Comparison of ENCODE assay signal across 20 cellular contexts in the genomic region with DNA sequence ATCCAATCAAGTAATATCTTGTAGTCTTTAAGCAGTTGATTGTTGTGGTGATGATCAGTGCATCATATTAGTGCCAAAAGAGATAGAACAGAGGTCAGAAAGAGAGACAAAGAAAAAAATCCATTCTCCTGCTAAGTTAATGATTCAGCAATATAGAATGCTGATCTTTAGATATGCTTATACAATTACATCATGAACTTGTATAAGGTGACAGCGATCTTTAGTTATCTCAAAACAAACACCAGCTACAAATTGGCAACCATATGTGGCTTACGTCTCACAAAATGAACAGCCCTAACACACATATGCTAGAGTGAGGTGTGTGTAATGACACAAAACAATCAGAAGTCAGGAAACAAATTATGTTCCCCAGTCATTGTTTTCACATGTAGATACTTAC. TPM values are rescaled to one million over a fixed set of nuclear protein-coding genes. Genes with fewer than 3 reads are reported as not detected.
"Had no signal": no experiment of that assay in that cellular context is flagged by ENCODE, and none has a peak within 500 bp of the region (broad histone marks: within the 10 kb centered on the region; RNA-seq: fewer than 3 reads in every experiment).

No MANE protein-coding gene starts in this region.

- H3K4me3 ChIP-seq: body of pancreas, PC-9 had no signal

- ATAC-seq: activated CD8-positive, alpha-beta T cell treated with anti-CD3 and anti-CD28 coated beads, Interleukin-2, amount 10 ng/mL, durations not matched to agents 7 days and 5 days; body of pancreas had no signal

- DNase-seq: activated CD4-positive, alpha-beta T cell treated with anti-CD3 and anti-CD28 coated beads for 48 hours; activated CD4-positive, alpha-beta T cell treated with anti-CD3 and anti-CD28 coated beads, Interleukin-2, amount 50 U/mL, for 4 hours; activated CD4-positive, CD25-positive, alpha-beta regulatory T cell treated with anti-CD3 and anti-CD28 coated beads, Interleukin-2, amount 50 U/mL, for 72 hours; activated CD8-positive, alpha-beta T cell treated with anti-CD3 and anti-CD28 coated beads, Interleukin-2, amount 10 ng/mL, durations not matched to agents 7 days and 5 days; activated effector memory CD4-positive, alpha-beta T cell treated with Interleukin-2 at 50 U/mL for 16 hours; activated naive CD4-positive, alpha-beta T cell; activated T-cell treated with anti-CD3 and anti-CD28 coated beads, Interleukin-2, amount 50 U/mL, for 24 hours; aorta; body of pancreas; KG1; NCI-H1048; NCI-H146; NCI-H187 treated with DMSO at 0.1 percent for 48 hours; NCI-H2081 treated with DMSO at 0.1 percent for 48 hours; NCI-H226; NCI-H510A; PC-9; SHP77 treated with DMSO at 0.1 percent for 48 hours had no signal

- H3K9me3 ChIP-seq: body of pancreas had no signal

- H3K27ac ChIP-seq: body of pancreas, PC-9 had no signal

RNA-seq across cellular contexts. Expression of a gene that starts 12.5 kb away (rescaled TPM):
- total RNA-seq: activated CD8-positive, alpha-beta T cell treated with anti-CD3 and anti-CD28 coated beads, Interleukin-2, amount 10 ng/mL, durations not matched to agents 7 days and 5 days; activated T-helper 1 cell treated with anti-CD3 and anti-CD28 coated beads, Interleukin-12 subunit alpha, Interleukin-12 subunit beta, Interleukin-2, Interleukin-4 antibody, amounts not matched to agents 30 ng/mL and 10 ng/mL and 1 ng/mL, durations not matched to agents 14 hours and 24 hours and 36 hours; LHCN-M2; PC-9 had no signal
